ENCODE assay signal across 1 cellular context in the genomic region with DNA sequence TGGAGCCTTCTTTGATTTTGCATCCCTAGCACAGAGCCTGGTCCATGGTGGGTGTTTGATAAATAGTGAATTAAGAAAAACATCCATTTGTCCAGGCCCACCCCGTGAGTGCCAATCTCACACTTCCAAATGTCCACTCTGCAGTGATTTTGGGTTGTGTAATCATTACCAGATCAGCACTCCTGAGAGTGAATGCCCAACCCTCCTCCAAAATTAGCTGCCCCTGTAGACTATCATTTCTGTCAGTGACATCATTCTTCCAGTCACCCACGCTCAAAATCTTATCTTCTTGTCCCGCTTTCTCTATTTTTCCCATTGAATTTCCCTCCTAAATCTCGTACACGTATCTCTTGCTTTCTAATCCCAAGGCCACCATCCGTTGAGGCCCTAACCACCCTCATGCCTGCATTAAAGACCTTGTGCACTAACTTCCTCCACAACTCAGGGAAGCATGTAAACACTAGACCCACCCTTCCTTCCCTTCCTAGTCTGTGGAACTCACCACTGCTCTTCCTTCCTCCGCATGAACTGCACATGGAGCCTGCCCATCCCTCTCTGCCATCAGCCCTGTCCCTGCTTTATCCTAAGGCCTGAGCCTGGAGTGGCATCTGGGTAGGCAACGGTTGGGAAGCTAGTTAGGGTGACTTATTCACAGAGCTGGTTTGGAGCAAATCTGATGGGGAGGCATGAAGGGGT.
A peak's percentile ranks its signal among the peaks of the same experiment; 100 is the strongest.
TF ChIP-seq lines count a peak whose summit lies in the region.

No MANE protein-coding gene starts in this region.

TF ChIP-seq in K562, 482 proteins besides CTCF, POLR2A, EP300 and RAD21 (continued from another document):
- TF ChIP-seq, protein P1, sequence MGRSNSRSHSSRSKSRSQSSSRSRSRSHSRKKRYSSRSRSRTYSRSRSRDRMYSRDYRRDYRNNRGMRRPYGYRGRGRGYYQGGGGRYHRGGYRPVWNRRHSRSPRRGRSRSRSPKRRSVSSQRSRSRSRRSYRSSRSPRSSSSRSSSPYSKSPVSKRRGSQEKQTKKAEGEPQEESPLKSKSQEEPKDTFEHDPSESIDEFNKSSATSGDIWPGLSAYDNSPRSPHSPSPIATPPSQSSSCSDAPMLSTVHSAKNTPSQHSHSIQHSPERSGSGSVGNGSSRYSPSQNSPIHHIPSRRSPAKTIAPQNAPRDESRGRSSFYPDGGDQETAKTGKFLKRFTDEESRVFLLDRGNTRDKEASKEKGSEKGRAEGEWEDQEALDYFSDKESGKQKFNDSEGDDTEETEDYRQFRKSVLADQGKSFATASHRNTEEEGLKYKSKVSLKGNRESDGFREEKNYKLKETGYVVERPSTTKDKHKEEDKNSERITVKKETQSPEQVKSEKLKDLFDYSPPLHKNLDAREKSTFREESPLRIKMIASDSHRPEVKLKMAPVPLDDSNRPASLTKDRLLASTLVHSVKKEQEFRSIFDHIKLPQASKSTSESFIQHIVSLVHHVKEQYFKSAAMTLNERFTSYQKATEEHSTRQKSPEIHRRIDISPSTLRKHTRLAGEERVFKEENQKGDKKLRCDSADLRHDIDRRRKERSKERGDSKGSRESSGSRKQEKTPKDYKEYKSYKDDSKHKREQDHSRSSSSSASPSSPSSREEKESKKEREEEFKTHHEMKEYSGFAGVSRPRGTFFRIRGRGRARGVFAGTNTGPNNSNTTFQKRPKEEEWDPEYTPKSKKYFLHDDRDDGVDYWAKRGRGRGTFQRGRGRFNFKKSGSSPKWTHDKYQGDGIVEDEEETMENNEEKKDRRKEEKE (IDR thresholded peaks at IDR 0.05; ENCODE audit: borderline replicate concordance in 1 of 2, control insufficient read depth in 1 of 2, low read depth in 2 of 2, low read length in 1 of 2) = no peak
- no peak for TF ChIP-seq ZKSCAN8 (CRISPR knock-in tag; IDR thresholded peaks at IDR 0.05)
- no peak for TF ChIP-seq TFAP4 (CRISPR knock-in tag; IDR thresholded peaks at IDR 0.05; ENCODE audit: borderline replicate concordance)
- TF ChIP-seq U2AF1 (optimal IDR thresholded peaks at IDR 0.05; ENCODE audit: low read depth, low read length) = no peak
- TF ChIP-seq, protein P2, sequence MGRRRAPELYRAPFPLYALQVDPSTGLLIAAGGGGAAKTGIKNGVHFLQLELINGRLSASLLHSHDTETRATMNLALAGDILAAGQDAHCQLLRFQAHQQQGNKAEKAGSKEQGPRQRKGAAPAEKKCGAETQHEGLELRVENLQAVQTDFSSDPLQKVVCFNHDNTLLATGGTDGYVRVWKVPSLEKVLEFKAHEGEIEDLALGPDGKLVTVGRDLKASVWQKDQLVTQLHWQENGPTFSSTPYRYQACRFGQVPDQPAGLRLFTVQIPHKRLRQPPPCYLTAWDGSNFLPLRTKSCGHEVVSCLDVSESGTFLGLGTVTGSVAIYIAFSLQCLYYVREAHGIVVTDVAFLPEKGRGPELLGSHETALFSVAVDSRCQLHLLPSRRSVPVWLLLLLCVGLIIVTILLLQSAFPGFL (CRISPR knock-in tag; IDR thresholded peaks at IDR 0.05) = no peak
- no peak for TF ChIP-seq SMAD3 (CRISPR knock-in tag; conservative IDR thresholded peaks at IDR 0.05)
- no peak for TF ChIP-seq BHLHE40 (IDR thresholded peaks at IDR 0.05; ENCODE audit: low read length)
- TF ChIP-seq, protein P3, sequence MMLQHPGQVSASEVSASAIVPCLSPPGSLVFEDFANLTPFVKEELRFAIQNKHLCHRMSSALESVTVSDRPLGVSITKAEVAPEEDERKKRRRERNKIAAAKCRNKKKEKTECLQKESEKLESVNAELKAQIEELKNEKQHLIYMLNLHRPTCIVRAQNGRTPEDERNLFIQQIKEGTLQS (IDR thresholded peaks at IDR 0.05) = peak; percentile 64
- TF ChIP-seq, protein P3 (CRISPR knock-in tag; conservative IDR thresholded peaks at IDR 0.05) = no peak
- no peak for TF ChIP-seq TGIF2 (CRISPR knock-in tag; IDR thresholded peaks at IDR 0.05)
- TF ChIP-seq CHCHD3 (CRISPR knock-in tag; IDR thresholded peaks at IDR 0.05) = no peak
- no peak for TF ChIP-seq ARID2 (IDR thresholded peaks at IDR 0.05)
- TF ChIP-seq ELF2 (CRISPR knock-in tag; IDR thresholded peaks at IDR 0.05) = no peak
- TF ChIP-seq MAFK (IDR thresholded peaks at IDR 0.05; ENCODE audit: low read length) = no peak
- TF ChIP-seq CREM (IDR thresholded peaks at IDR 0.05; ENCODE audit: low read depth) = 0 out of 2 replicates have a peak, but pooled peaks have one; percentile 7
- TF ChIP-seq HDAC2 (IDR thresholded peaks at IDR 0.05) = 0 out of 2 replicates have a peak, but pooled peaks have one; percentile 39
- TF ChIP-seq RCOR1 (IDR thresholded peaks at IDR 0.05; ENCODE audit: borderline replicate concordance in 1 of 2, low read depth in 2 of 2, low read length in 2 of 2) = peak in 1 of 2 experiments; percentile 69; a peak in 2 of 4 replicates
- peak; percentile 14 to 36; a peak in 2 of 4 replicates for TF ChIP-seq KDM1A (IDR thresholded peaks at IDR 0.05)
- TF ChIP-seq, protein P4, sequence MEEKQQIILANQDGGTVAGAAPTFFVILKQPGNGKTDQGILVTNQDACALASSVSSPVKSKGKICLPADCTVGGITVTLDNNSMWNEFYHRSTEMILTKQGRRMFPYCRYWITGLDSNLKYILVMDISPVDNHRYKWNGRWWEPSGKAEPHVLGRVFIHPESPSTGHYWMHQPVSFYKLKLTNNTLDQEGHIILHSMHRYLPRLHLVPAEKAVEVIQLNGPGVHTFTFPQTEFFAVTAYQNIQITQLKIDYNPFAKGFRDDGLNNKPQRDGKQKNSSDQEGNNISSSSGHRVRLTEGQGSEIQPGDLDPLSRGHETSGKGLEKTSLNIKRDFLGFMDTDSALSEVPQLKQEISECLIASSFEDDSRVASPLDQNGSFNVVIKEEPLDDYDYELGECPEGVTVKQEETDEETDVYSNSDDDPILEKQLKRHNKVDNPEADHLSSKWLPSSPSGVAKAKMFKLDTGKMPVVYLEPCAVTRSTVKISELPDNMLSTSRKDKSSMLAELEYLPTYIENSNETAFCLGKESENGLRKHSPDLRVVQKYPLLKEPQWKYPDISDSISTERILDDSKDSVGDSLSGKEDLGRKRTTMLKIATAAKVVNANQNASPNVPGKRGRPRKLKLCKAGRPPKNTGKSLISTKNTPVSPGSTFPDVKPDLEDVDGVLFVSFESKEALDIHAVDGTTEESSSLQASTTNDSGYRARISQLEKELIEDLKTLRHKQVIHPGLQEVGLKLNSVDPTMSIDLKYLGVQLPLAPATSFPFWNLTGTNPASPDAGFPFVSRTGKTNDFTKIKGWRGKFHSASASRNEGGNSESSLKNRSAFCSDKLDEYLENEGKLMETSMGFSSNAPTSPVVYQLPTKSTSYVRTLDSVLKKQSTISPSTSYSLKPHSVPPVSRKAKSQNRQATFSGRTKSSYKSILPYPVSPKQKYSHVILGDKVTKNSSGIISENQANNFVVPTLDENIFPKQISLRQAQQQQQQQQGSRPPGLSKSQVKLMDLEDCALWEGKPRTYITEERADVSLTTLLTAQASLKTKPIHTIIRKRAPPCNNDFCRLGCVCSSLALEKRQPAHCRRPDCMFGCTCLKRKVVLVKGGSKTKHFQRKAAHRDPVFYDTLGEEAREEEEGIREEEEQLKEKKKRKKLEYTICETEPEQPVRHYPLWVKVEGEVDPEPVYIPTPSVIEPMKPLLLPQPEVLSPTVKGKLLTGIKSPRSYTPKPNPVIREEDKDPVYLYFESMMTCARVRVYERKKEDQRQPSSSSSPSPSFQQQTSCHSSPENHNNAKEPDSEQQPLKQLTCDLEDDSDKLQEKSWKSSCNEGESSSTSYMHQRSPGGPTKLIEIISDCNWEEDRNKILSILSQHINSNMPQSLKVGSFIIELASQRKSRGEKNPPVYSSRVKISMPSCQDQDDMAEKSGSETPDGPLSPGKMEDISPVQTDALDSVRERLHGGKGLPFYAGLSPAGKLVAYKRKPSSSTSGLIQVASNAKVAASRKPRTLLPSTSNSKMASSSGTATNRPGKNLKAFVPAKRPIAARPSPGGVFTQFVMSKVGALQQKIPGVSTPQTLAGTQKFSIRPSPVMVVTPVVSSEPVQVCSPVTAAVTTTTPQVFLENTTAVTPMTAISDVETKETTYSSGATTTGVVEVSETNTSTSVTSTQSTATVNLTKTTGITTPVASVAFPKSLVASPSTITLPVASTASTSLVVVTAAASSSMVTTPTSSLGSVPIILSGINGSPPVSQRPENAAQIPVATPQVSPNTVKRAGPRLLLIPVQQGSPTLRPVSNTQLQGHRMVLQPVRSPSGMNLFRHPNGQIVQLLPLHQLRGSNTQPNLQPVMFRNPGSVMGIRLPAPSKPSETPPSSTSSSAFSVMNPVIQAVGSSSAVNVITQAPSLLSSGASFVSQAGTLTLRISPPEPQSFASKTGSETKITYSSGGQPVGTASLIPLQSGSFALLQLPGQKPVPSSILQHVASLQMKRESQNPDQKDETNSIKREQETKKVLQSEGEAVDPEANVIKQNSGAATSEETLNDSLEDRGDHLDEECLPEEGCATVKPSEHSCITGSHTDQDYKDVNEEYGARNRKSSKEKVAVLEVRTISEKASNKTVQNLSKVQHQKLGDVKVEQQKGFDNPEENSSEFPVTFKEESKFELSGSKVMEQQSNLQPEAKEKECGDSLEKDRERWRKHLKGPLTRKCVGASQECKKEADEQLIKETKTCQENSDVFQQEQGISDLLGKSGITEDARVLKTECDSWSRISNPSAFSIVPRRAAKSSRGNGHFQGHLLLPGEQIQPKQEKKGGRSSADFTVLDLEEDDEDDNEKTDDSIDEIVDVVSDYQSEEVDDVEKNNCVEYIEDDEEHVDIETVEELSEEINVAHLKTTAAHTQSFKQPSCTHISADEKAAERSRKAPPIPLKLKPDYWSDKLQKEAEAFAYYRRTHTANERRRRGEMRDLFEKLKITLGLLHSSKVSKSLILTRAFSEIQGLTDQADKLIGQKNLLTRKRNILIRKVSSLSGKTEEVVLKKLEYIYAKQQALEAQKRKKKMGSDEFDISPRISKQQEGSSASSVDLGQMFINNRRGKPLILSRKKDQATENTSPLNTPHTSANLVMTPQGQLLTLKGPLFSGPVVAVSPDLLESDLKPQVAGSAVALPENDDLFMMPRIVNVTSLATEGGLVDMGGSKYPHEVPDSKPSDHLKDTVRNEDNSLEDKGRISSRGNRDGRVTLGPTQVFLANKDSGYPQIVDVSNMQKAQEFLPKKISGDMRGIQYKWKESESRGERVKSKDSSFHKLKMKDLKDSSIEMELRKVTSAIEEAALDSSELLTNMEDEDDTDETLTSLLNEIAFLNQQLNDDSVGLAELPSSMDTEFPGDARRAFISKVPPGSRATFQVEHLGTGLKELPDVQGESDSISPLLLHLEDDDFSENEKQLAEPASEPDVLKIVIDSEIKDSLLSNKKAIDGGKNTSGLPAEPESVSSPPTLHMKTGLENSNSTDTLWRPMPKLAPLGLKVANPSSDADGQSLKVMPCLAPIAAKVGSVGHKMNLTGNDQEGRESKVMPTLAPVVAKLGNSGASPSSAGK (IDR thresholded peaks at IDR 0.05) = 0 out of 2 replicates have a peak, but pooled peaks have one; percentile 18
- no peak for TF ChIP-seq ADNP (tag; IDR thresholded peaks at IDR 0.05)
- TF ChIP-seq ATF7 (IDR thresholded peaks at IDR 0.05) = peak; percentile 32; the same call in 1 of the 2 replicates
